ENCODE assay signal across 2 cellular contexts in genomic region chrX:154125356-154126040, GRCh38.
TF ChIP-seq lines count a peak whose summit lies in the region.

No MANE protein-coding gene starts in this region.

TF ChIP-seq in IMR-90, 13 proteins besides CTCF, POLR2A, EP300 and RAD21:
- TF ChIP-seq NFE2L2 (IDR thresholded peaks at IDR 0.05; ENCODE audit: low read depth, low read length) (no peak), RCOR1 (IDR thresholded peaks at IDR 0.05; ENCODE audit: insufficient replicate concordance, low read length) (no peak), RFX5 (IDR thresholded peaks at IDR 0.05; ENCODE audit: low read depth, low read length) (no peak), USF2 (IDR thresholded peaks at IDR 0.05; ENCODE audit: low read depth, low read length) (no peak), ELK1 (IDR thresholded peaks at IDR 0.05; ENCODE audit: borderline replicate concordance, low read depth, low read length) (no peak), SMC3 (IDR thresholded peaks at IDR 0.05; ENCODE audit: low read depth, low read length) (no peak), MAFK (IDR thresholded peaks at IDR 0.05; ENCODE audit: low read depth, low read length) (no peak), FOS (IDR thresholded peaks at IDR 0.05; ENCODE audit: low read depth, low read length) (no peak)

TF ChIP-seq in SK-N-SH, 30 proteins besides CTCF, POLR2A, EP300 and RAD21:
- no peak for TF ChIP-seq MAX (IDR thresholded peaks at IDR 0.05; ENCODE audit: low read depth)
- TF ChIP-seq SIN3A (IDR thresholded peaks at IDR 0.05; ENCODE audit: borderline replicate concordance, low read depth, low read length) = no peak
- TF ChIP-seq EZH2phosphoT487 (IDR thresholded peaks at IDR 0.05; ENCODE audit: borderline replicate concordance, low read depth) = no peak
- no peak for TF ChIP-seq FOXJ3 (CRISPR knock-in tag; IDR thresholded peaks at IDR 0.05)
- no peak for TF ChIP-seq RCOR1 (IDR thresholded peaks at IDR 0.05; ENCODE audit: low read length)
- TF ChIP-seq GATA2 (CRISPR knock-in tag; IDR thresholded peaks at IDR 0.05) = no peak
- TF ChIP-seq GABPA (IDR thresholded peaks at IDR 0.05; ENCODE audit: low read depth) = no peak
